ENCODE assay signal across 14 cellular contexts in genomic region chr19:628168-628567, GRCh38. TPM values are rescaled to one million over a fixed set of nuclear protein-coding genes. Genes with fewer than 3 reads are reported as not detected.
DNase-seq lines count a peak whose midpoint lies in the region; ATAC-seq, FAIRE-seq and TF ChIP-seq lines count a peak whose summit lies in the region.
"Had no signal": no experiment of that assay in that cellular context is flagged by ENCODE, and none has a peak within 500 bp of the region (broad histone marks: within the 10 kb centered on the region; RNA-seq: fewer than 3 reads in every experiment).

No MANE protein-coding gene starts in this region.

- H3K36me3 ChIP-seq in cardiac muscle cell (peaks cover 7% of the 10 kb centered on the region), heart left ventricle (peaks cover 0 to 56% (median 44%) of the 10 kb centered on the region in 9 donors), endothelial cell of umbilical vein (ENCODE audit: control insufficient read depth in 2 of 2, extremely low read depth in 1 of 2, insufficient read depth in 2 of 2, low read length in 2 of 2) (peaks cover 0 to 13% of the 10 kb centered on the region in 2 experiments)

- no peak overlapping the region for H2AFZ ChIP-seq in endothelial cell of umbilical vein (ENCODE audit: low read depth, low read length)

- H3K4me1 ChIP-seq in cardiac muscle cell (ENCODE audit: low read depth) (no peaks in the 10 kb centered on the region), heart left ventricle (peaks cover 0 to 19% (median 10%) of the 10 kb centered on the region in 12 donors), endothelial cell of umbilical vein (ENCODE audit: control insufficient read depth, extremely low read depth, insufficient read depth, low read length) (peaks cover 11% of the 10 kb centered on the region)

- H3K79me2 ChIP-seq in endothelial cell of umbilical vein (ENCODE audit: control insufficient read depth, insufficient read depth, low read length): peaks cover 13% of the 10 kb centered on the region

- TF ChIP-seq CTCF in cardiac muscle cell (IDR thresholded peaks at IDR 0.05; ENCODE audit: low read depth, low read length): peak; percentile 34
- TF ChIP-seq CTCF in heart left ventricle (IDR thresholded peaks at IDR 0.05): peak in 6 of 12 donors; percentile 8 to 31 (median 16)
- no peak for TF ChIP-seq CTCF in NB4 (IDR thresholded peaks at IDR 0.05; ENCODE audit: low read depth, low read length)
- TF ChIP-seq CTCF in endothelial cell of umbilical vein (IDR thresholded peaks at IDR 0.05; ENCODE audit: extremely low read depth in 1 of 2, insufficient read depth in 1 of 2, low read depth in 1 of 2, low read length in 2 of 2): peak; percentile 8 to 12

- DNase-seq in cardiac muscle cell (ENCODE audit: low read depth in 1 of 2, low spot score in 1 of 2) (no peak), heart left ventricle (no peak), NB4 (ENCODE audit: low read depth) (peak; percentile 30), endothelial cell of umbilical vein (ENCODE audit: low read depth, low spot score) (no peak), SHP77 (lab: John Stamatoyannopoulos, UW) (no peak), NCI-H1930 (lab: John Stamatoyannopoulos, UW) (no peak)
- peak; percentile 47 for DNase-seq in stimulated activated CD8-positive, alpha-beta memory T cell treated with anti-CD3 and anti-CD28 coated beads, Interleukin-4, amount 100 ng/mL, for 48 hours
- DNase-seq: NCI-H2029 treated with DMSO at 0.1 percent for 48 hours, posterior cingulate gyrus had no signal

- no peaks in the 10 kb centered on the region for H3K9me3 ChIP-seq in cardiac muscle cell (ENCODE audit: low read depth)
- H3K9me3 ChIP-seq in heart left ventricle: no peaks in the 10 kb centered on the region
- H3K9me3 ChIP-seq in endothelial cell of umbilical vein (replicated peaks; ENCODE audit: control insufficient read depth, insufficient read depth, low read length): no peaks in the 10 kb centered on the region

- no peak for FAIRE-seq in endothelial cell of umbilical vein (lab: Jason Lieb, UNC)

- POLR2A ChIA-PET in endothelial cell of umbilical vein (lab: Charles Lee): no interaction called here

- H3K27ac ChIP-seq in cardiac muscle cell (no peak overlapping the region), heart left ventricle (no peak overlapping the region), endothelial cell of umbilical vein (ENCODE audit: insufficient read depth, low read depth, low read length) (no peak overlapping the region)

- no peak overlapping the region for H3K9ac ChIP-seq in endothelial cell of umbilical vein (replicated peaks; ENCODE audit: extremely low read depth, insufficient read depth, low read length)

- dilution Hi-C loops in endothelial cell of umbilical vein (cut with MboI; ENCODE audit: extremely low pct_ligation_motif_present, low sequenced_read_pairs): no loop called here

- no peak for ATAC-seq in heart left ventricle
- ATAC-seq in HG02642 (IDR thresholded peaks at IDR 0.05; ENCODE audit: poor library complexity, unreplicated experiment): no peak
- ATAC-seq: activated T-cell treated with anti-CD3 and anti-CD28 coated beads, Interleukin-2, amount 50 U/mL, for 72 hours had no signal

- 86 to 90% (median 88%) methylated on average over 19 of the region's 19 CpGs for WGBS in heart left ventricle, 4 donors

- H3K4me3 ChIP-seq in cardiac muscle cell: no peak overlapping the region
- H3K4me3 ChIP-seq in heart left ventricle: no peak overlapping the region
- no peak overlapping the region for H3K4me3 ChIP-seq in NB4 (ENCODE audit: low read depth, low read length)
- no peak overlapping the region for H3K4me3 ChIP-seq in endothelial cell of umbilical vein (replicated peaks in 1 of 3; ENCODE audit: insufficient read depth in 1 of 3, low read depth in 1 of 3, low read length in 3 of 3)

- no peaks in the 10 kb centered on the region for H4K20me1 ChIP-seq in endothelial cell of umbilical vein (replicated peaks; ENCODE audit: control insufficient read depth, extremely low read depth, insufficient read depth, low read length)

- H3K9me1 ChIP-seq in endothelial cell of umbilical vein (replicated peaks; ENCODE audit: control insufficient read depth, extremely low read depth, insufficient read depth, low read length): no peaks in the 10 kb centered on the region

- no peak for TF ChIP-seq POLR2A in heart left ventricle (IDR thresholded peaks at IDR 0.05)
- no peak for TF ChIP-seq POLR2A in NB4 (IDR thresholded peaks at IDR 0.05; ENCODE audit: extremely low read depth, insufficient read length)
- TF ChIP-seq POLR2A in endothelial cell of umbilical vein (IDR thresholded peaks at IDR 0.05; ENCODE audit: low read depth, low read length): no peak

- intact Hi-C loops in heart left ventricle (cut with DNase I) (no loop called here), endothelial cell of umbilical vein (cut with micrococcal nuclease) (no loop called here)

- H3K27me3 ChIP-seq in cardiac muscle cell (no peaks in the 10 kb centered on the region), heart left ventricle (no peaks in the 10 kb centered on the region), endothelial cell of umbilical vein (ENCODE audit: control insufficient read depth in 2 of 2, insufficient read depth in 2 of 2, low read length in 2 of 2) (no peaks in the 10 kb centered on the region)

- CTCF ChIA-PET in endothelial cell of umbilical vein (lab: Charles Lee): no interaction called here

- no TSS peak for BruUV-seq in endothelial cell of umbilical vein (replicated peaks; lab: Mats Ljungman, UMichigan)

- no peak overlapping the region for H3K4me2 ChIP-seq in endothelial cell of umbilical vein (ENCODE audit: insufficient read depth, low read length)

RNA-seq across cellular contexts. Expression of gene POLRMT, which starts 5.2 kb away (rescaled TPM):
- 82.6 and 121 TPM in 2 replicates for total RNA-seq in cardiac muscle cell
- polyA plus RNA-seq in cardiac muscle cell: 103 and 120 TPM in 2 replicates
- 10 to 100 TPM; 32.0 to 78.0 (median 41.5) TPM for total RNA-seq in heart left ventricle
- polyA plus RNA-seq in heart left ventricle: 10 to 100 TPM; 38.8 to 75.2 TPM
- total RNA-seq in endothelial cell of umbilical vein: 46.7 and 50.6 TPM in 2 replicates
- 38.9 and 50.8 TPM in 2 replicates for polyA plus RNA-seq in endothelial cell of umbilical vein
- 14.6 and 23.5 TPM in 2 replicates for polyA plus RNA-seq in endothelial cell of umbilical vein (2011; cell fraction: cytosol; rRNA removed)
- polyA plus RNA-seq in endothelial cell of umbilical vein (2011; cell fraction: nucleus; rRNA removed): 92.7 and 128 TPM in 2 replicates
- polyA plus RNA-seq in endothelial cell of umbilical vein (2012): 45.1 and 59.0 TPM in 2 replicates
- 39.6 and 56.0 TPM in 2 replicates for polyA minus RNA-seq in endothelial cell of umbilical vein
- 72.6 TPM for polyA minus RNA-seq in endothelial cell of umbilical vein (2011; cell fraction: cytosol; rRNA and poly(A)+ RNA removed)
- polyA minus RNA-seq in endothelial cell of umbilical vein (2011; cell fraction: nucleus; rRNA and poly(A)+ RNA removed): 19.3 and 29.1 TPM in 2 replicates

RNA-seq across cellular contexts. Expression of gene FGF22, which starts 11.5 kb away (rescaled TPM):
- total RNA-seq in cardiac muscle cell (not detected in 2 replicates), heart left ventricle (under 1 TPM in 3 of 9 donors, not detected in 6; 0.16 to 0.36 (median 0.20) TPM), endothelial cell of umbilical vein (not detected in 2 replicates)
- polyA plus RNA-seq in cardiac muscle cell (0.92 TPM in 1 of 2 replicates, not detected in the other), heart left ventricle (under 1 TPM; 0.07 to 0.11 TPM), endothelial cell of umbilical vein (0.06 and 0.07 TPM in 2 replicates)
- not detected in 2 replicates for polyA plus RNA-seq in endothelial cell of umbilical vein (2011; cell fraction: cytosol; rRNA removed)
- 0.16 TPM in 1 of 2 replicates, not detected in the other for polyA plus RNA-seq in endothelial cell of umbilical vein (2011; cell fraction: nucleus; rRNA removed)
- polyA plus RNA-seq in endothelial cell of umbilical vein (2012): not detected in 2 replicates
- not detected in 2 replicates for polyA minus RNA-seq in endothelial cell of umbilical vein
- polyA minus RNA-seq in endothelial cell of umbilical vein (2011; cell fraction: cytosol; rRNA and poly(A)+ RNA removed): not detected
- not detected in 2 replicates for polyA minus RNA-seq in endothelial cell of umbilical vein (2011; cell fraction: nucleus; rRNA and poly(A)+ RNA removed)
- total RNA-seq: activated T-cell treated with anti-CD3 and anti-CD28 coated beads, Interleukin-2, amount 50 U/mL, for 72 hours; lung microvascular endothelial cell had no signal

RNA-seq across cellular contexts. Expression of gene RNF126, which starts 34.8 kb away (rescaled TPM):
- total RNA-seq in cardiac muscle cell: 76.6 and 78.5 TPM in 2 replicates
- 88.7 and 92.1 TPM in 2 replicates for polyA plus RNA-seq in cardiac muscle cell
- total RNA-seq in heart left ventricle: 100 to 1,000 TPM in 1 of 9 donors, 10 to 100 TPM in 8; 21.6 to 105 (median 29.4) TPM
- 10 to 100 TPM; 23.5 to 45.2 TPM for polyA plus RNA-seq in heart left ventricle
- total RNA-seq in endothelial cell of umbilical vein: 58.4 and 61.3 TPM in 2 replicates
- polyA plus RNA-seq in endothelial cell of umbilical vein: 19.2 and 20.5 TPM in 2 replicates
- polyA plus RNA-seq in endothelial cell of umbilical vein (2011; cell fraction: cytosol; rRNA removed): 18.8 and 27.0 TPM in 2 replicates
- polyA plus RNA-seq in endothelial cell of umbilical vein (2011; cell fraction: nucleus; rRNA removed): 20.9 and 24.6 TPM in 2 replicates
- polyA plus RNA-seq in endothelial cell of umbilical vein (2012): 35.7 and 49.8 TPM in 2 replicates
- polyA minus RNA-seq in endothelial cell of umbilical vein: 6.4 and 7.9 TPM in 2 replicates
- 23.1 TPM for polyA minus RNA-seq in endothelial cell of umbilical vein (2011; cell fraction: cytosol; rRNA and poly(A)+ RNA removed)
- 7.1 and 16.3 TPM in 2 replicates for polyA minus RNA-seq in endothelial cell of umbilical vein (2011; cell fraction: nucleus; rRNA and poly(A)+ RNA removed)

RNA-seq across cellular contexts. Expression of gene HCN2, which starts 38.5 kb away (rescaled TPM):
- total RNA-seq in cardiac muscle cell (1.0 and 2.3 TPM in 2 replicates), heart left ventricle (10 to 100 TPM in 7 of 9 donors, 1 to 10 TPM in 2; 4.1 to 27.4 (median 15.4) TPM), endothelial cell of umbilical vein (0.37 and 0.53 TPM in 2 replicates)
- polyA plus RNA-seq in cardiac muscle cell (0.34 and 0.46 TPM in 2 replicates), heart left ventricle (10 to 100 TPM in 1 of 2 donors, 1 to 10 TPM in 1; 4.8 to 22.4 TPM), endothelial cell of umbilical vein (0.18 TPM in 2 replicates)
- 0.27 and 0.31 TPM in 2 replicates for polyA plus RNA-seq in endothelial cell of umbilical vein (2011; cell fraction: cytosol; rRNA removed)
- polyA plus RNA-seq in endothelial cell of umbilical vein (2011; cell fraction: nucleus; rRNA removed): 0.27 and 0.30 TPM in 2 replicates
- 1.1 and 1.7 TPM in 2 replicates for polyA plus RNA-seq in endothelial cell of umbilical vein (2012)
- 0.15 and 0.32 TPM in 2 replicates for polyA minus RNA-seq in endothelial cell of umbilical vein
- 8.2 TPM for polyA minus RNA-seq in endothelial cell of umbilical vein (2011; cell fraction: cytosol; rRNA and poly(A)+ RNA removed)
- polyA minus RNA-seq in endothelial cell of umbilical vein (2011; cell fraction: nucleus; rRNA and poly(A)+ RNA removed): 0.24 and 0.29 TPM in 2 replicates
- total RNA-seq: subcutaneous adipose tissue had no signal
- polyA plus RNA-seq: CD4-positive, CD25-positive, alpha-beta regulatory T cell had no signal

RNA-seq across cellular contexts. Expression of gene FSTL3, which starts 48.0 kb away (rescaled TPM):
- total RNA-seq in cardiac muscle cell: 44.4 and 46.9 TPM in 2 replicates
- polyA plus RNA-seq in cardiac muscle cell: 33.0 and 34.7 TPM in 2 replicates
- total RNA-seq in heart left ventricle: 100 to 1,000 TPM in 4 of 9 donors, 10 to 100 TPM in 5; 41.7 to 347 (median 99.9) TPM
- 100 to 1,000 TPM; 131 to 376 TPM for polyA plus RNA-seq in heart left ventricle
- total RNA-seq in endothelial cell of umbilical vein: 19.9 and 30.3 TPM in 2 replicates
- 45.2 and 70.7 TPM in 2 replicates for polyA plus RNA-seq in endothelial cell of umbilical vein
- polyA plus RNA-seq in endothelial cell of umbilical vein (2011; cell fraction: cytosol; rRNA removed): 23.1 and 28.2 TPM in 2 replicates
- 43.7 and 57.4 TPM in 2 replicates for polyA plus RNA-seq in endothelial cell of umbilical vein (2011; cell fraction: nucleus; rRNA removed)
- 27.8 and 50.7 TPM in 2 replicates for polyA plus RNA-seq in endothelial cell of umbilical vein (2012)
- polyA minus RNA-seq in endothelial cell of umbilical vein: 14.0 and 17.2 TPM in 2 replicates
- polyA minus RNA-seq in endothelial cell of umbilical vein (2011; cell fraction: cytosol; rRNA and poly(A)+ RNA removed): 102 TPM
- polyA minus RNA-seq in endothelial cell of umbilical vein (2011; cell fraction: nucleus; rRNA and poly(A)+ RNA removed): 5.0 and 10.4 TPM in 2 replicates

Comparison
In these comparisons a context has a peak if more than half of its experiments do, and no peak if none do; other contexts are left out.
1. DNase-seq: peak in NB4 (single experiment) and stimulated activated CD8-positive, alpha-beta memory T cell treated with anti-CD3 and anti-CD28 coated beads, Interleukin-4, amount 100 ng/mL, for 48 hours (single experiment); none in cardiac muscle cell (0 of 2), heart left ventricle (0 of 5), endothelial cell of umbilical vein (single experiment), SHP77 (0 of 2) and NCI-H1930 (0 of 2).